In the genomic region with DNA sequence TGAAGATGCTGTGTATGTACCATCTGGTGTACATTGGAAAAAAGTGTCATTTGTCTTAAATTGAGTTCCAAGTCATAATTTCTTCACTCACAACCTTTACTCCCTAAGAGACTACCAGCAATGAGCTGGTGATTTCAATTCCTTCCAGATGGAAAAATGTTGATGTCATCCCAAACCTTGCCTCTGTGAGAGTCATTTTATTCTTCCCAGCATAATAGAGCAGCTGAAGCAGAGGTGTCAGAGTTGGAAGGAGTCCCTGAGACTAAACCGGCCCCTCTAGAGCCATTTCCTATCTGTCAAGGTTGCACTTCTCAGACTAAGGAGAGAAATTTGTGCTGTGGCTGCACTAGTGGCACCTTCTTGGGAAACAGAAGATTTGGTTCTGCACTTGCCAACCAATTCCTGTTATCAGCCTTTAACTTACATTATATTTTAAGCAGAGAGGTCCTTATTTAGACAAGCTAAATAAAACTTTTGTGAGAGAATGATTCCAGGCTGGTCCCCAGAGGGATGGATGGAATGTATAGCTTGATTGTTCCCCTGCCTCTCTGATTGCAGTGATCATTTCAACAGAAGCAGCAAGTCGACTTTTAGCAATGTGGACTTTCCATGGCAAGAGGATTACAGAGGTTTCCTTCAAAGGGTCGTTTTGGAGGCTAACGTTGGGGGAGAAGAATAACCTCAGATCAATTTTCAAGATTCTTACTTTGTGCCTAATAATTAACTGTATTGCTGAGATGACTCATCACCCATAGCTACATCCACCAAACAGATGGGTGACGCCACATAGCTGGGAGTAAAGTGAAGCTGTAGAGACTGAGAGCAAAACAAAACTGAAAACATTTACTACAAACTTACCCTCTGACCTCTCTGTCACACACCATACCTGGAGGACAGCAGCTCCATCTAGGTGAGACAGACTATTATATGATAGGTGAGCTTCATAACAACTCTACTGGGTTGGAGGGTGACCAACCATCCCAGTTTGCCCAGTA, we compare ENCODE assay signal across 9 cellular contexts.
DNase-seq lines count a peak whose midpoint lies in the region; ATAC-seq and FAIRE-seq lines count a peak whose summit lies in the region.
"Had no signal": no experiment of that assay in that cellular context is flagged by ENCODE, and none has a peak within 500 bp of the region (broad histone marks: within the 10 kb centered on the region; RNA-seq: fewer than 3 reads in every experiment).

No MANE protein-coding gene starts in this region.

- peaks cover 10% of the 10 kb centered on the region for H3K9me3 Mint-ChIP-seq in stimulated activated memory B cell treated with anti-CD40 and anti-IgM and Interleukin-4, amounts not matched to agents 10 μg/mL and 1 μg/mL and 100 μg/mL, for 72 hours

- H3K4me1 ChIP-seq in adipocyte (ENCODE audit: control insufficient read depth, insufficient read depth, low read length) = peaks cover 14% of the 10 kb centered on the region
- H3K4me1 ChIP-seq: uterus had no signal

- no peaks in the 10 kb centered on the region for H3K27me3 Mint-ChIP-seq in stimulated activated memory B cell treated with anti-CD40 and anti-IgM and Interleukin-4, amounts not matched to agents 10 μg/mL and 1 μg/mL and 100 μg/mL, for 72 hours

- H3K9me3 ChIP-seq in adipocyte (ENCODE audit: control insufficient read depth, low read length) = peaks cover 7% of the 10 kb centered on the region
- H3K9me3 ChIP-seq: uterus had no signal

- H3K4me3 ChIP-seq in adipocyte (ENCODE audit: low read length) = peak overlapping the region; percentile 57
- H3K4me3 ChIP-seq: dorsolateral prefrontal cortex, uterus had no signal

- peak; percentile 96 for ATAC-seq in HG02970 (IDR thresholded peaks at IDR 0.05; ENCODE audit: low FRiP score, unreplicated experiment)
- ATAC-seq in stimulated activated memory B cell treated with anti-CD40 and anti-IgM and Interleukin-4, amounts not matched to agents 10 μg/mL and 1 μg/mL and 100 μg/mL, for 72 hours = peak; percentile 31

- peak; percentile 92 for FAIRE-seq in GM19239 (lab: Jason Lieb, UNC)

- no peaks in the 10 kb centered on the region for H3K36me3 ChIP-seq in adipocyte (ENCODE audit: control insufficient read depth, insufficient read depth, low read length, severe bottlenecking)
- H3K36me3 ChIP-seq: uterus had no signal

- no peaks in the 10 kb centered on the region for H3K27me3 ChIP-seq in adipocyte (replicated peaks; ENCODE audit: control insufficient read depth, insufficient read depth, low read length)
- H3K27me3 ChIP-seq: dorsolateral prefrontal cortex, uterus had no signal

- no peak overlapping the region for H3K27ac Mint-ChIP-seq in stimulated activated memory B cell treated with anti-CD40 and anti-IgM and Interleukin-4, amounts not matched to agents 10 μg/mL and 1 μg/mL and 100 μg/mL, for 72 hours

- H3K4me3 Mint-ChIP-seq in stimulated activated memory B cell treated with anti-CD40 and anti-IgM and Interleukin-4, amounts not matched to agents 10 μg/mL and 1 μg/mL and 100 μg/mL, for 72 hours = no peak overlapping the region

- no peak overlapping the region for H3K9ac ChIP-seq in adipocyte (ENCODE audit: low read length)

- H3K36me3 Mint-ChIP-seq in stimulated activated memory B cell treated with anti-CD40 and anti-IgM and Interleukin-4, amounts not matched to agents 10 μg/mL and 1 μg/mL and 100 μg/mL, for 72 hours = peaks cover 32% of the 10 kb centered on the region

- peak; percentile 50 for DNase-seq in GM19239 (ENCODE audit: insufficient read length, low spot score)
- peak; percentile 61 for DNase-seq in adipocyte (ENCODE audit: low read depth)
- no peak for DNase-seq in NCI-H128 (lab: John Stamatoyannopoulos, UW; ENCODE audit: unreplicated experiment)
- no peak for DNase-seq in UCSD-AML1 (lab: John Stamatoyannopoulos, UW; ENCODE audit: unreplicated experiment)
- no peak for DNase-seq in NCI-H2171 (lab: John Stamatoyannopoulos, UW)
- DNase-seq: uterus had no signal

- no peaks in the 10 kb centered on the region for H3K4me1 Mint-ChIP-seq in stimulated activated memory B cell treated with anti-CD40 and anti-IgM and Interleukin-4, amounts not matched to agents 10 μg/mL and 1 μg/mL and 100 μg/mL, for 72 hours

Comparison
In these comparisons a context has a peak if more than half of its experiments do, and no peak if none do; other contexts are left out.
1. DNase-seq: peak in GM19239 (single experiment) and adipocyte (single experiment); none in NCI-H128 (single experiment), UCSD-AML1 (single experiment) and NCI-H2171 (single experiment).